In the genomic region with DNA sequence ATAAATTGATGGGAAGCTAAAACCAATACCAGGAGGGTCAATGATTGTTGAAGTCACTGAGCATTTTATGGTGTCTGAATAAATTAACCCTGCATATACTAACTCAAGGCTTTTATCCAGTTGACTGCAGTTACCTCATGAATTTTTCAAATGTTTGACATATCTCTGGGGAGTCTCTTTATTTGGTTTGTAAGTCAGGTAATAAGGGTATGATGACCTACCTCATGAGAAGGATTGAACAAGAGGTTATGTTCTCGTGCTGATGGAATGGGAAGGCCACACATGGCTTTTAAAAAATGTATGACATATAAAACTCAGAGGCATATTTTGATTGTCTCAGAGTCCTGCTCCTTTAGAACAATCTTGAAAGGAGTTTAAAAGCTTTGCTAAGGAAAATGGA, we compare ENCODE assay signal across 20 cellular contexts.
DNase-seq lines count a peak whose midpoint lies in the region; ATAC-seq and TF ChIP-seq lines count a peak whose summit lies in the region.
"Had no signal": no experiment of that assay in that cellular context is flagged by ENCODE, and none has a peak within 500 bp of the region (broad histone marks: within the 10 kb centered on the region; RNA-seq: fewer than 3 reads in every experiment).

No MANE protein-coding gene starts in this region.

- no peaks in the 10 kb centered on the region for H3K9me3 Mint-ChIP-seq in Caco-2 (ENCODE audit: unreplicated experiment)
- H3K9me3 Mint-ChIP-seq: CD14-positive monocyte; CD4-positive, alpha-beta T cell; GM23338; H9 had no signal

- no peak overlapping the region for H3K4me3 Mint-ChIP-seq in Caco-2 (ENCODE audit: unreplicated experiment)
- H3K4me3 Mint-ChIP-seq: CD14-positive monocyte; CD4-positive, alpha-beta T cell; CD8-positive, alpha-beta memory T cell; GM23338; H9 had no signal

- H2BK15ac ChIP-seq in mesenchymal stem cell (ENCODE audit: low read depth, poor library complexity, severe bottlenecking), result no peak overlapping the region

- POLR2A ChIA-PET in Caco-2 (lab: Charles Lee), result no interaction called here

- H3K9ac ChIP-seq in mesenchymal stem cell (ENCODE audit: low read length), result no peak overlapping the region
- H3K9ac ChIP-seq: BLaER1 treated with 17β-estradiol and CSF1 and Interleukin-3, amounts not matched to agents 10 nM and 100 nM had no signal

- H3K36me3 Mint-ChIP-seq in Caco-2 (ENCODE audit: insufficient read depth, unreplicated experiment), result no peaks in the 10 kb centered on the region
- H3K36me3 Mint-ChIP-seq: CD14-positive monocyte; CD8-positive, alpha-beta memory T cell had no signal

- no peak overlapping the region for H2BK120ac ChIP-seq in mesenchymal stem cell (ENCODE audit: low read depth, low read length)

- H3K9me3 ChIP-seq in Caco-2, result no peaks in the 10 kb centered on the region
- H3K9me3 ChIP-seq in mesenchymal stem cell (ENCODE audit: control insufficient read depth, low read length), result no peaks in the 10 kb centered on the region
- H3K9me3 ChIP-seq: BE2C; BLaER1 treated with 17β-estradiol and CSF1 and Interleukin-3, amounts not matched to agents 10 nM and 100 nM had no signal

- H3K4me1 ChIP-seq in Caco-2, result peaks cover 17% of the 10 kb centered on the region; the same call in 1 of the 2 replicates
- no peaks in the 10 kb centered on the region for H3K4me1 ChIP-seq in mesenchymal stem cell (ENCODE audit: control insufficient read depth, insufficient read depth, low read depth, low read length)
- H3K4me1 ChIP-seq: BE2C; BLaER1 treated with 17β-estradiol and CSF1 and Interleukin-3, amounts not matched to agents 10 nM and 100 nM had no signal

- no peak overlapping the region for H2BK5ac ChIP-seq in mesenchymal stem cell (ENCODE audit: low read depth, low read length, poor library complexity, severe bottlenecking)

- H3K4me3 ChIP-seq in Caco-2 (ENCODE audit: low read depth, low read length) (no peak overlapping the region), mesenchymal stem cell (ENCODE audit: insufficient read depth in 1 of 2, low read depth in 1 of 2, low read length in 2 of 2) (no peak overlapping the region)
- H3K4me3 ChIP-seq: BLaER1 treated with 17β-estradiol and CSF1 and Interleukin-3, amounts not matched to agents 10 nM and 100 nM; GM23338 had no signal

- H3K4me2 ChIP-seq in mesenchymal stem cell (ENCODE audit: low read length, poor library complexity, severe bottlenecking), result no peak overlapping the region
- H3K4me2 ChIP-seq: BLaER1 treated with 17β-estradiol and CSF1 and Interleukin-3, amounts not matched to agents 10 nM and 100 nM; GM23338 had no signal

- H4K8ac ChIP-seq in mesenchymal stem cell (ENCODE audit: low read length), result no peak overlapping the region

- H3K27ac Mint-ChIP-seq in Caco-2 (ENCODE audit: unreplicated experiment), result peak overlapping the region; percentile 30
- H3K27ac Mint-ChIP-seq: CD14-positive monocyte; CD4-positive, alpha-beta T cell; CD8-positive, alpha-beta memory T cell; GM23338 had no signal

- no peak overlapping the region for H3K4ac ChIP-seq in mesenchymal stem cell (ENCODE audit: low read depth in 1 of 2, low read length in 2 of 2)

- H2AFZ ChIP-seq in mesenchymal stem cell (ENCODE audit: low read depth, low read length), result no peak overlapping the region
- H2AFZ ChIP-seq: GM23338 had no signal

- H3K27me3 ChIP-seq in Caco-2 (replicated peaks; ENCODE audit: control insufficient read depth, insufficient read depth, low read length), result no peaks in the 10 kb centered on the region
- H3K27me3 ChIP-seq in mesenchymal stem cell (ENCODE audit: control insufficient read depth in 1 of 2, insufficient read depth in 1 of 2, low read length in 2 of 2), result no peaks in the 10 kb centered on the region
- H3K27me3 ChIP-seq: BE2C; BLaER1 treated with 17β-estradiol and CSF1 and Interleukin-3, amounts not matched to agents 10 nM and 100 nM had no signal

- no peak overlapping the region for H3K23ac ChIP-seq in mesenchymal stem cell (ENCODE audit: low read length in 2 of 2)

- H3K36me3 ChIP-seq in Caco-2 (ENCODE audit: control insufficient read depth, insufficient read depth, low read length), result no peaks in the 10 kb centered on the region
- no peaks in the 10 kb centered on the region for H3K36me3 ChIP-seq in mesenchymal stem cell (ENCODE audit: control insufficient read depth in 1 of 2, insufficient read depth in 2 of 2, low read depth in 1 of 2, low read length in 2 of 2)
- H3K36me3 ChIP-seq: BE2C; BLaER1 treated with 17β-estradiol and CSF1 and Interleukin-3, amounts not matched to agents 10 nM and 100 nM had no signal

- H3K27me3 Mint-ChIP-seq in Caco-2 (ENCODE audit: insufficient read depth, unreplicated experiment), result no peaks in the 10 kb centered on the region
- H3K27me3 Mint-ChIP-seq: CD4-positive, alpha-beta T cell had no signal

- H3K14ac ChIP-seq in mesenchymal stem cell (ENCODE audit: low read length in 2 of 2), result no peak overlapping the region

- H2AK5ac ChIP-seq in mesenchymal stem cell (ENCODE audit: low read length, severe bottlenecking), result no peak overlapping the region

- H3K27ac ChIP-seq in mesenchymal stem cell (ENCODE audit: low read length, poor library complexity, severe bottlenecking), result peak overlapping the region; percentile 35
- H3K27ac ChIP-seq: 22Rv1; BLaER1 treated with 17β-estradiol and CSF1 and Interleukin-3, amounts not matched to agents 10 nM and 100 nM had no signal

- no peaks in the 10 kb centered on the region for H3K79me1 ChIP-seq in mesenchymal stem cell (replicated peaks; ENCODE audit: low read length, poor library complexity, severe bottlenecking)

- H4K91ac ChIP-seq in mesenchymal stem cell (ENCODE audit: low read length), result no peak overlapping the region

- 80% methylated on average over 1 of the region's 1 CpG for WGBS in mesenchymal stem cell

- intact Hi-C loops in Caco-2 (cut with micrococcal nuclease; ENCODE audit: unreplicated experiment), result no loop called here

- CTCF ChIA-PET in Caco-2 (lab: Charles Lee), result no interaction called here

- BruUV-seq in Caco-2 (replicated peaks; lab: Mats Ljungman, UMichigan), result no TSS peak

- DNase-seq in Caco-2, result no peak
- peak; percentile 8 for DNase-seq in glomerular visceral epithelial cell (ENCODE audit: extremely low spot score)
- no peak for DNase-seq in mesenchymal stem cell
- DNase-seq in activated CD4-positive, alpha-beta T cell treated with anti-CD3 and anti-CD28 coated beads for 48 hours, result no peak
- DNase-seq in AG08396 (ENCODE audit: low spot score), result no peak
- DNase-seq: AML-193; BE2C; Calu3; CD4-positive, alpha-beta T cell; CD8-positive, alpha-beta memory T cell; DMS53; DMS79 treated with DMSO at 0.1 percent for 48 hours; GF-D8; H9 had no signal

- H3K4me1 Mint-ChIP-seq in Caco-2 (ENCODE audit: low read depth, unreplicated experiment), result peaks cover 24% of the 10 kb centered on the region
- H3K4me1 Mint-ChIP-seq: CD14-positive monocyte; CD8-positive, alpha-beta memory T cell; GM23338; H9 had no signal

- ATAC-seq in HG02798 (IDR thresholded peaks at IDR 0.05; ENCODE audit: poor library complexity, unreplicated experiment), result no peak
- ATAC-seq: GM23338, HCT116 had no signal

- no peak for TF ChIP-seq CTCF in Caco-2 (IDR thresholded peaks at IDR 0.05; ENCODE audit: insufficient read depth in 1 of 2, low read depth in 1 of 2, low read length in 1 of 2, severe bottlenecking in 1 of 2, unreplicated experiment in 1 of 2)

- no peak overlapping the region for H2BK12ac ChIP-seq in mesenchymal stem cell (ENCODE audit: low read length in 2 of 2)

- no peak overlapping the region for H3K18ac ChIP-seq in mesenchymal stem cell (ENCODE audit: low read depth in 1 of 2, low read length in 2 of 2)
